15 cellular contexts compared by ENCODE assay signal in genomic region chr11:27184458-27185312, GRCh38.
DNase-seq lines count a peak whose midpoint lies in the region; FAIRE-seq and TF ChIP-seq lines count a peak whose summit lies in the region.
"Had no signal": no experiment of that assay in that cellular context is flagged by ENCODE, and none has a peak within 500 bp of the region (broad histone marks: within the 10 kb centered on the region; RNA-seq: fewer than 3 reads in every experiment).

No MANE protein-coding gene starts in this region.

- H4K20me1 ChIP-seq in GM23248 (ENCODE audit: insufficient read depth): no peaks in the 10 kb centered on the region

- H3K9me3 Mint-ChIP-seq in nephron: peaks cover 10% of the 10 kb centered on the region
- H3K9me3 Mint-ChIP-seq: activated T-helper 2 cell treated with anti-CD3 and anti-CD28 coated beads, Interferon-gamma antibody, Interleukin-2, Interleukin-4, amounts not matched to agents 10 μg/mL and 5 μg/mL and 100 μg/mL, durations not matched to agents 14 hours and 24 hours and 36 hours; memory B cell had no signal

- no peaks in the 10 kb centered on the region for H3K36me3 Mint-ChIP-seq in nephron (ENCODE audit: low read depth)
- H3K36me3 Mint-ChIP-seq: immature natural killer cell, memory B cell had no signal

- WGBS in GM23248 (ENCODE audit: low coverage in 1 of 2, low lambda C conversion rate in 2 of 2, missing lambda C conversion rate in 2 of 2), 2 experiments: 63 to 71% methylated on average over 6 of the region's 6 CpGs
- WGBS in adrenal gland, 4 donors: 61 to 67% (median 65%) methylated on average over 6 of the region's 6 CpGs

- H3K27ac ChIP-seq in GM23248: peak overlapping the region; percentile 37
- no peak overlapping the region for H3K27ac ChIP-seq in adrenal gland
- H3K27ac ChIP-seq: colonic mucosa, neutrophil had no signal

- DNase-seq in GM12892 (ENCODE audit: insufficient read length) (no peak), GM23248 (peak; percentile 49), adipocyte (ENCODE audit: low read depth) (peak; percentile 53), adrenal gland (no peak), KBM-7 (no peak), COR-L47 (lab: John Stamatoyannopoulos, UW) (no peak), SHP77 (lab: John Stamatoyannopoulos, UW) (no peak)
- DNase-seq: activated CD8-positive, alpha-beta memory T cell treated with anti-CD3 and anti-CD28 coated beads for 24 hours; NCI-H1417 treated with DMSO at 0.1 percent for 48 hours had no signal

- no peaks in the 10 kb centered on the region for H3K9me2 ChIP-seq in GM23248 (ENCODE audit: insufficient read depth)

- H3K9me3 ChIP-seq in GM23248 (ENCODE audit: low read depth) (no peaks in the 10 kb centered on the region), adipocyte (ENCODE audit: control insufficient read depth, low read length) (peaks cover 3% of the 10 kb centered on the region), adrenal gland (replicated peaks in 1 of 3) (no peaks in the 10 kb centered on the region)
- H3K9me3 ChIP-seq: colonic mucosa, neutrophil had no signal

- no peaks in the 10 kb centered on the region for H3K27me3 ChIP-seq in GM23248 (replicated peaks; ENCODE audit: insufficient read depth)
- H3K27me3 ChIP-seq in adipocyte (replicated peaks; ENCODE audit: control insufficient read depth, insufficient read depth, low read length): no peaks in the 10 kb centered on the region
- no peaks in the 10 kb centered on the region for H3K27me3 ChIP-seq in adrenal gland
- H3K27me3 ChIP-seq: colonic mucosa had no signal

- H3K4me3 Mint-ChIP-seq in nephron: no peak overlapping the region
- H3K4me3 Mint-ChIP-seq: immature natural killer cell, memory B cell had no signal

- intact Hi-C loops in adrenal gland (cut with DNase I): loop anchor here (5.0 to 10.0 kb wide), 6 partner anchors 50 to 303 kb away; partner anchors contain the start of gene CCDC34 (in 1 of the 2)

- no peaks in the 10 kb centered on the region for H3K79me2 ChIP-seq in GM23248 (ENCODE audit: insufficient read depth)

- no peak for TF ChIP-seq CTCF in nephron (IDR thresholded peaks at IDR 0.05; ENCODE audit: unreplicated experiment in 3 of 3)
- TF ChIP-seq CTCF in adrenal gland (IDR thresholded peaks at IDR 0.05): no peak

- H3K4me3 ChIP-seq in GM23248: no peak overlapping the region
- no peak overlapping the region for H3K4me3 ChIP-seq in adipocyte (ENCODE audit: low read length)
- H3K4me3 ChIP-seq in adrenal gland: no peak overlapping the region
- H3K4me3 ChIP-seq: colonic mucosa had no signal

- peaks cover 10% of the 10 kb centered on the region; the same call in 1 of the 2 replicates for H3F3A ChIP-seq in GM23248 (ENCODE audit: insufficient read depth)

- H3K4me1 ChIP-seq in GM23248 (ENCODE audit: insufficient read depth) (peaks cover 21% of the 10 kb centered on the region), adipocyte (ENCODE audit: control insufficient read depth, insufficient read depth, low read length) (peaks cover 12% of the 10 kb centered on the region), adrenal gland (replicated peaks in 1 of 2) (peaks cover 10 to 17% of the 10 kb centered on the region in 2 donors)

- H3K9ac ChIP-seq in GM23248: no peak overlapping the region
- H3K9ac ChIP-seq in adipocyte (ENCODE audit: low read length): no peak overlapping the region

- H3K4me1 Mint-ChIP-seq in nephron: peaks cover 38% of the 10 kb centered on the region
- H3K4me1 Mint-ChIP-seq: immature natural killer cell, memory B cell had no signal

- H3K36me3 ChIP-seq in GM23248 (ENCODE audit: low read depth) (no peaks in the 10 kb centered on the region), adipocyte (ENCODE audit: control insufficient read depth, insufficient read depth, low read length, severe bottlenecking) (no peaks in the 10 kb centered on the region), adrenal gland (replicated peaks in 1 of 2) (no peaks in the 10 kb centered on the region)
- H3K36me3 ChIP-seq: colonic mucosa, neutrophil had no signal

- in situ Hi-C loops in GM23248 (cut with MboI) (loop anchor here (5.0 to 10.0 kb wide), 2 partner anchors 110 to 293 kb away; no protein-coding TSS in a partner anchor), KBM-7 (cut with MboI; ENCODE audit: low pct_unique_long_range_greater_than_20kb, low sequenced_read_pairs) (loop anchor here (25.0 kb wide), 1 partner anchor 303 kb away; no protein-coding TSS in a partner anchor)

- peak overlapping the region; percentile 20 for H3K4me2 ChIP-seq in GM23248 (ENCODE audit: unreplicated experiment)

- peak; percentile 40 for FAIRE-seq in GM12892 (lab: Jason Lieb, UNC)

- TF ChIP-seq POLR2A in GM12892 (IDR thresholded peaks at IDR 0.05; ENCODE audit: low read depth, low read length) (no peak), adrenal gland (IDR thresholded peaks at IDR 0.05) (no peak)

- H3K27me3 Mint-ChIP-seq in nephron (ENCODE audit: low read depth): no peaks in the 10 kb centered on the region

- peak overlapping the region; percentile 26 to 72 (median 33) for H3K27ac Mint-ChIP-seq in nephron
- H3K27ac Mint-ChIP-seq: activated T-helper 2 cell treated with anti-CD3 and anti-CD28 coated beads, Interferon-gamma antibody, Interleukin-2, Interleukin-4, amounts not matched to agents 10 μg/mL and 5 μg/mL and 100 μg/mL, durations not matched to agents 14 hours and 24 hours and 36 hours; immature natural killer cell; memory B cell had no signal

- peak overlapping the region; percentile 34 for H2AFZ ChIP-seq in GM23248

Comparison
In these comparisons a context has a peak if more than half of its experiments do, and no peak if none do; other contexts are left out.
1. DNase-seq: peak in GM23248 (single experiment) and adipocyte (single experiment); none in GM12892 (single experiment), adrenal gland (0 of 7), KBM-7 (single experiment), COR-L47 (single experiment) and SHP77 (0 of 2).